ENCODE assay signal across 16 cellular contexts in the genomic region with DNA sequence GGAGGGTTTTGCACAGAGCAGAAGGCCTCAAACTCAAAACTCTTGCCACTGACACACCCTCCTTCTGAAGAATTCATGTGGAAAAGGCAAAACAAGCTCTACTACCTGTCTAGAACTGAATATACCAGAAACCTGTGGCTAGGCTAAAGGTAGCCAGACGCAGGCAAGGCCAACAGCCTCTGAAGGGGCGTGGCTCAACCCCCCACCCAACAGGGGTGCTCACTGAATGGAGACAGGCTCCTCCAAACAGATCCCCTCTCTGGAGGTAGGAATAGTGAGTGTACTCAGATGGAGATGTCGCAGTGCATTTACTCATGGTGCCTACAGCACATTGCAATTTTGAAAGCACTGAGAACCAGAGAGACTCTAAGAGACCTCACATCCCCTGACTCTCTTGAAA. TPM values are rescaled to one million over a fixed set of nuclear protein-coding genes. Genes with fewer than 3 reads are reported as not detected.
DNase-seq lines count a peak whose midpoint lies in the region; ATAC-seq and TF ChIP-seq lines count a peak whose summit lies in the region.
"Had no signal": no experiment of that assay in that cellular context is flagged by ENCODE, and none has a peak within 500 bp of the region (broad histone marks: within the 10 kb centered on the region; RNA-seq: fewer than 3 reads in every experiment).

No MANE protein-coding gene starts in this region.

- TF ChIP-seq CTCF in CD4-positive, alpha-beta T cell (IDR thresholded peaks at IDR 0.05): no peak
- no peak for TF ChIP-seq CTCF in suprapubic skin (IDR thresholded peaks at IDR 0.05)

- no peaks in the 10 kb centered on the region for H3K9me3 ChIP-seq in CD4-positive, alpha-beta T cell (ENCODE audit: control insufficient read depth, low read length)
- no peaks in the 10 kb centered on the region for H3K9me3 ChIP-seq in suprapubic skin
- H3K9me3 ChIP-seq: adrenal gland, pancreas, upper lobe of left lung had no signal

- no peak for ATAC-seq in CD4-positive, alpha-beta T cell (ENCODE audit: poor library complexity)
- no peak for ATAC-seq in memory B cell (ENCODE audit: low read depth)
- no peak for ATAC-seq in HG03457 (IDR thresholded peaks at IDR 0.05; ENCODE audit: unreplicated experiment)
- ATAC-seq: HepG2, pancreas had no signal

- H3K4me3 ChIP-seq in suprapubic skin: no peak overlapping the region
- H3K4me3 ChIP-seq: adrenal gland, pancreas, upper lobe of left lung had no signal

- H3K36me3 Mint-ChIP-seq in CD4-positive, alpha-beta T cell (ENCODE audit: low read depth): peaks cover 24% of the 10 kb centered on the region
- H3K36me3 Mint-ChIP-seq in IgD-negative memory B cell (peaks cover 8% of the 10 kb centered on the region), memory B cell (peaks cover 11% of the 10 kb centered on the region)
- peaks cover 15% of the 10 kb centered on the region for H3K36me3 Mint-ChIP-seq in activated T-cell treated with anti-CD3 and anti-CD28 coated beads, Interleukin-2, amount 50 U/mL, for 24 hours (ENCODE audit: low read depth)

- no peaks in the 10 kb centered on the region for H3K9me3 Mint-ChIP-seq in CD4-positive, alpha-beta T cell
- no peaks in the 10 kb centered on the region for H3K9me3 Mint-ChIP-seq in IgD-negative memory B cell
- no peaks in the 10 kb centered on the region for H3K9me3 Mint-ChIP-seq in activated T-cell treated with anti-CD3 and anti-CD28 coated beads, Interleukin-2, amount 50 U/mL, for 24 hours
- H3K9me3 Mint-ChIP-seq in memory B cell: no peaks in the 10 kb centered on the region

- no peak for DNase-seq in CD4-positive, alpha-beta T cell
- peak; percentile 57 for DNase-seq in activated T-cell treated with anti-CD3 and anti-CD28 coated beads, Interleukin-2, amount 50 U/mL, for 24 hours
- no peak for DNase-seq in memory B cell (ENCODE audit: low spot score in 2 of 2)
- no peak for DNase-seq in pons (ENCODE audit: low spot score)
- no peak for DNase-seq in HUDEP-2 (lab: John Stamatoyannopoulos, UW; ENCODE audit: unreplicated experiment in 76 of 76)
- no peak for DNase-seq in suprapubic skin (ENCODE audit: low spot score in 2 of 2)
- DNase-seq: adrenal gland, kidney, midbrain, NCI-H1417, SW 1271, upper lobe of left lung had no signal

- H3K27me3 ChIP-seq in CD4-positive, alpha-beta T cell (ENCODE audit: control insufficient read depth, insufficient read depth, low read length): no peaks in the 10 kb centered on the region
- no peaks in the 10 kb centered on the region for H3K27me3 ChIP-seq in suprapubic skin
- H3K27me3 ChIP-seq: adrenal gland, pancreas, upper lobe of left lung had no signal

- CTCF ChIA-PET in CD4-positive, alpha-beta T cell (lab: Charles Lee): no interaction called here

- H3K4me1 Mint-ChIP-seq in CD4-positive, alpha-beta T cell (ENCODE audit: low read depth): peaks cover 69% of the 10 kb centered on the region
- H3K4me1 Mint-ChIP-seq in IgD-negative memory B cell (peaks cover 48 to 56% (median 55%) of the 10 kb centered on the region in 3 donors), memory B cell (peaks cover 43% of the 10 kb centered on the region)
- H3K4me1 Mint-ChIP-seq in activated T-cell treated with anti-CD3 and anti-CD28 coated beads, Interleukin-2, amount 50 U/mL, for 24 hours (ENCODE audit: low read depth): peaks cover 69% of the 10 kb centered on the region

- H3K36me3 ChIP-seq in suprapubic skin: no peaks in the 10 kb centered on the region
- H3K36me3 ChIP-seq: adrenal gland, pancreas, upper lobe of left lung had no signal

- no peak for TF ChIP-seq EP300 in suprapubic skin (IDR thresholded peaks at IDR 0.05)

- peaks cover 8% of the 10 kb centered on the region for H3K27me3 Mint-ChIP-seq in CD4-positive, alpha-beta T cell
- no peaks in the 10 kb centered on the region for H3K27me3 Mint-ChIP-seq in IgD-negative memory B cell
- H3K27me3 Mint-ChIP-seq in activated T-cell treated with anti-CD3 and anti-CD28 coated beads, Interleukin-2, amount 50 U/mL, for 24 hours: no peaks in the 10 kb centered on the region
- H3K27me3 Mint-ChIP-seq in memory B cell: no peaks in the 10 kb centered on the region

- H3K4me3 Mint-ChIP-seq in CD4-positive, alpha-beta T cell: peak overlapping the region; percentile 86
- H3K4me3 Mint-ChIP-seq in IgD-negative memory B cell (peak overlapping the region; percentile 61 to 99 (median 91)), memory B cell (peak overlapping the region; percentile 72)
- H3K4me3 Mint-ChIP-seq in activated T-cell treated with anti-CD3 and anti-CD28 coated beads, Interleukin-2, amount 50 U/mL, for 24 hours: peak overlapping the region; percentile 83

- H3K27ac ChIP-seq in CD4-positive, alpha-beta T cell (ENCODE audit: low read depth, low read length): peak overlapping the region; percentile 89
- no peak overlapping the region for H3K27ac ChIP-seq in suprapubic skin
- H3K27ac ChIP-seq: adrenal gland, pancreas, upper lobe of left lung had no signal

- peak overlapping the region; percentile 85 for H3K27ac Mint-ChIP-seq in CD4-positive, alpha-beta T cell
- H3K27ac Mint-ChIP-seq in IgD-negative memory B cell (peak overlapping the region; percentile 88 to 97 (median 88)), memory B cell (peak overlapping the region; percentile 79)
- H3K27ac Mint-ChIP-seq in activated T-cell treated with anti-CD3 and anti-CD28 coated beads, Interleukin-2, amount 50 U/mL, for 24 hours: peak overlapping the region; percentile 93

- TF ChIP-seq POLR2A in suprapubic skin (IDR thresholded peaks at IDR 0.05): no peak

- POLR2A ChIA-PET in CD4-positive, alpha-beta T cell (lab: Charles Lee): interaction anchor here (0.7 to 5.7 kb wide), 15 partner anchors 8 to 103 kb away, joined by 3 to 60 read pairs (median 4); no protein-coding TSS in a partner anchor

- H3K4me1 ChIP-seq in suprapubic skin: peaks cover 8% of the 10 kb centered on the region

- intact Hi-C loops in CD4-positive, alpha-beta T cell (cut with DNase I, micrococcal nuclease): loop anchor here (5.0 to 10.0 kb wide), 4 partner anchors 103 to 1130 kb away; no protein-coding TSS in a partner anchor

- 93% methylated on average over 3 of the region's 3 CpGs for WGBS in suprapubic skin

RNA-seq across cellular contexts. Expression of a gene that starts 3.0 kb away (rescaled TPM):
- 100 to 1,000 TPM; 645 to 648 TPM for total RNA-seq in CD4-positive, alpha-beta T cell
- polyA plus RNA-seq in IgD-negative memory B cell: 71.9 TPM
- total RNA-seq in suprapubic skin: 10 to 100 TPM; 23.2 to 47.2 (median 37.6) TPM

Comparison
In these comparisons a context has a peak if more than half of its experiments do, and no peak if none do; other contexts are left out.
1. RNA of a gene that starts 3.0 kb away (total RNA-seq): 645 to 648 TPM in CD4-positive, alpha-beta T cell; 23.2 to 47.2 TPM in suprapubic skin; every median in the first group is over 10 times any median in the second.
2. Peak in every context shown above with its lines, with median percentiles within 50 percentile points of each other: H3K27ac Mint-ChIP-seq and H3K4me3 Mint-ChIP-seq.